Comparison of ENCODE assay signal across 8 cellular contexts in genomic region chr11:118145285-118146227, GRCh38. TPM values are rescaled to one million over a fixed set of nuclear protein-coding genes. Genes with fewer than 3 reads are reported as not detected.
DNase-seq lines count a peak whose midpoint lies in the region; ATAC-seq, FAIRE-seq and TF ChIP-seq lines count a peak whose summit lies in the region.

No MANE protein-coding gene starts in this region.

- H3K36me3 ChIP-seq in neuron (ENCODE audit: insufficient read depth, low read length): no peaks in the 10 kb centered on the region
- H3K36me3 ChIP-seq in stomach: no peaks in the 10 kb centered on the region

- peak; percentile 83 for TF ChIP-seq CTCF in D721Med (IDR thresholded peaks at IDR 0.05; ENCODE audit: insufficient read depth, missing control alignments)
- peak in 5 of 7 experiments; percentile 83 to 96 (median 89) for TF ChIP-seq CTCF in stomach (IDR thresholded peaks at IDR 0.05)

- 1 to 3% (median 2%) methylated on average over 43 to 78 of the region's 78 CpGs for WGBS in stomach, 5 donors

- no peaks in the 10 kb centered on the region for H3K9me3 ChIP-seq in neuron (ENCODE audit: low read length)
- H3K9me3 ChIP-seq in stomach: no peaks in the 10 kb centered on the region

- ATAC-seq in GM21717 (IDR thresholded peaks at IDR 0.05; ENCODE audit: unreplicated experiment): peak; percentile 77

- peaks cover 4% of the 10 kb centered on the region for H3K4me1 ChIP-seq in neuron (ENCODE audit: insufficient read depth, low read length)
- H3K4me1 ChIP-seq in stomach: peaks cover 6 to 14% (median 9%) of the 10 kb centered on the region in 4 donors

- intact Hi-C loops in stomach (cut with DNase I; ENCODE audit: low total_unique reads): no loop called here

- H2AFZ ChIP-seq in neuron (ENCODE audit: low read depth, low read length): peak overlapping the region; percentile 80

- no peak for FAIRE-seq in D721Med (lab: Jason Lieb, UNC)

- H3K27me3 ChIP-seq in neuron (ENCODE audit: insufficient read depth, low read length): peaks cover 61% of the 10 kb centered on the region
- peaks cover 0 to 63% (median 11%) of the 10 kb centered on the region in 3 donors for H3K27me3 ChIP-seq in stomach

- DNase-seq in D721Med (ENCODE audit: insufficient read length, low spot score): peak; percentile 98
- peak; percentile 35 for DNase-seq in LHCN-M2 (ENCODE audit: low read depth)
- peak; percentile 67 to 80 for DNase-seq in SHP77 (lab: John Stamatoyannopoulos, UW)
- DNase-seq in activated gamma-delta T cell treated with Interleukin-2 at 50 U/mL for 16 hours: peak; percentile 84
- DNase-seq in foreskin melanocyte: peak; percentile 32
- peak; percentile 93 for DNase-seq in stomach

- TF ChIP-seq EP300 in stomach (IDR thresholded peaks at IDR 0.05): no peak

- H3K4me3 ChIP-seq in neuron (ENCODE audit: low read length) (peak overlapping the region; percentile 45), stomach (peak overlapping the region; percentile 57 to 73 (median 64))

- peak overlapping the region; percentile 2 to 54 (median 43) for H3K27ac ChIP-seq in stomach

- TF ChIP-seq POLR2A in stomach (IDR thresholded peaks at IDR 0.05): no peak

RNA-seq across cellular contexts. Expression of gene SCN4B, which starts 7.1 kb away (rescaled TPM):
- not detected in 2 replicates for total RNA-seq in LHCN-M2 (2014; rRNA removed)
- not detected for polyA plus RNA-seq in LHCN-M2 (2012)
- total RNA-seq in stomach: 1 to 10 TPM in 2 of 5 donors, not detected in 3; 2.2 to 3.6 TPM
- polyA plus RNA-seq in stomach: 1 to 10 TPM in 2 of 3 donors, under 1 TPM in 1; 0.75 to 1.6 (median 1.2) TPM

RNA-seq across cellular contexts. Expression of gene SCN2B, which starts 30.9 kb away (rescaled TPM):
- total RNA-seq in LHCN-M2 (2014; rRNA removed) (not detected in 2 replicates), stomach (under 1 TPM in 2 of 5 donors, not detected in 3; 0.29 to 0.92 TPM)
- polyA plus RNA-seq in LHCN-M2 (2012): not detected
- polyA plus RNA-seq in stomach: under 1 TPM; 0.12 to 0.46 (median 0.23) TPM

RNA-seq across cellular contexts. Expression of gene SMIM35, which starts 58.8 kb away (rescaled TPM):
- total RNA-seq in LHCN-M2 (2014; rRNA removed) (not detected in 2 replicates), stomach (not detected)
- not detected for polyA plus RNA-seq in LHCN-M2 (2012)
- under 1 TPM in 1 of 3 donors, not detected in 2; 0.03 TPM for polyA plus RNA-seq in stomach

Comparison
In these comparisons a context has a peak if more than half of its experiments do, and no peak if none do; other contexts are left out.
1. Peak in every context shown above with its lines: DNase-seq, ATAC-seq, H3K4me3 ChIP-seq and H3K27ac ChIP-seq.
2. DNase-seq: peak in every context shown above with its lines; median percentile 98 in D721Med; 93 in stomach; 84 in activated gamma-delta T cell treated with Interleukin-2 at 50 U/mL for 16 hours; 74 in SHP77; 35 in LHCN-M2; 32 in foreskin melanocyte.